ENCODE assay signal across 1 cellular context in the genomic region with DNA sequence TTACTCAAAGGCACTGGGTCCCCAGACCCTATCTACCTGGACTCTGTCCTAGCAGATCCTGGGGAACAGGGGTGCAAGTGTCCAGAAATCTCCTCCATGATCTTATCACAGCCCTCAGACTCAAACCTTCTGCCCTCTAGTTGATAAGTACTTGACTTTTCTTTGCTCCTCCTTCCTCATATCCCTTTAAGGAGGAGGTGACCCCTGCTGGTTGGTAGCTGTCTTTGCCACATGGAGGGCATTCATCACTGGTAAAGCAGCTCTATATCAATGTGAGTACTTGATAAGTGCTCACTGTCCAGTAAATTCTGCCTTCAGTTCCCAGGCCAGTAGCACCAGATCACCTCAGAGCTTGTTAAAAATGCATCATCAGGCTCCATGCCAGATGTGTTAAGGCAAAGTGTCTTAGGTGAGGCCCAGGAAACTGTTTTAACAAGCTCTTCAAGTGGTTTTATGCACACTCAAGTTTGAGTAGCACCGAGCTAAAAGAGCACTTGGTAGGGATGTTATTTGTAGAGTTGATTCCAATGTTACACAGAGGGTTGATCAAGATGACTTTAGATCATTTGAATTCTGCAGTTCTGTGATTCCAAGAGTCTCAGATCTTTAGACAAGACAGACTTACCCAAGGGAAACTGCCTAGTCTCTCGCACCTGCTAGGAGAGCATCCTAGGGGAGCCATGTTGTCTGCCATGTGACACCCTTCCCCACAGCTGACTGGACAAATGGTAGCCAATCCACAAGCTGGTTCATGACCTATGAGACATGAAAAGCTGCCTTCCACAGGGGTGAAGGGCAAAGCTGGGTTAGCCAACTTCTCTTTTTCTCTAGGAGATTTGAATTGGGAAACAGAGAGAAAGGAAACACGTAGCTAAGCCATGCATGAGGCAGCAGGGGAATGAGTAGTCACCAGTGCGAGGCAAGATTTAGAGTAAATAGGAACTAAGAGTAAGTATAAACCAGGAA.
TF ChIP-seq lines count a peak whose summit lies in the region.

No MANE protein-coding gene starts in this region.

TF ChIP-seq in GM12878, 131 proteins besides CTCF, POLR2A, EP300 and RAD21:
- TF ChIP-seq SMC3 (IDR thresholded peaks at IDR 0.05; ENCODE audit: borderline replicate concordance, low read length) = peak; percentile 58
- TF ChIP-seq GABPA (IDR thresholded peaks at IDR 0.05; ENCODE audit: low read depth) = no peak
- TF ChIP-seq TCF12 (IDR thresholded peaks at IDR 0.05; ENCODE audit: low read depth, low read length) = no peak
- no peak for TF ChIP-seq TBL1XR1 (IDR thresholded peaks at IDR 0.05; ENCODE audit: low read depth, low read length)
- no peak for TF ChIP-seq RCOR1 (conservative IDR thresholded peaks at IDR 0.05; ENCODE audit: low read depth, low read length)
- 0 out of 2 replicates have a peak, but pooled peaks have one; percentile 30 for TF ChIP-seq YY1 (IDR thresholded peaks at IDR 0.05; ENCODE audit: low read depth, low read length)
